In genomic region chr19:10961073-10961762, GRCh38 we compare ENCODE assay signal across 8 cellular contexts. TPM values are rescaled to one million over a fixed set of nuclear protein-coding genes. Genes with fewer than 3 reads are reported as not detected.
DNase-seq lines count a peak whose midpoint lies in the region; ATAC-seq and TF ChIP-seq lines count a peak whose summit lies in the region.

No MANE protein-coding gene starts in this region.

- no peaks in the 10 kb centered on the region for H3K27me3 ChIP-seq in prostate gland (replicated peaks; ENCODE audit: insufficient read depth)

- peaks cover 4% of the 10 kb centered on the region for H3K4me1 ChIP-seq in prostate gland (replicated peaks)

- no peak for TF ChIP-seq POLR2A in prostate gland (IDR thresholded peaks at IDR 0.05)

- no peaks in the 10 kb centered on the region for H3K9me3 ChIP-seq in prostate gland

- intact Hi-C loops in left ventricle myocardium superior (cut with micrococcal nuclease), result no loop called here
- intact Hi-C loops in prostate gland (cut with DNase I), result no loop called here

- TF ChIP-seq CTCF in LNCaP clone FGC (IDR thresholded peaks at IDR 0.05; ENCODE audit: control insufficient read depth, extremely low read depth, insufficient read depth) (no peak), prostate gland (IDR thresholded peaks at IDR 0.05) (no peak)

- peak overlapping the region; percentile 81 to 94 for H3K27ac ChIP-seq in prostate gland

- H3K4me3 ChIP-seq in LNCaP clone FGC (ENCODE audit: low read depth, low read length) (peak overlapping the region; percentile 97), prostate gland (peak overlapping the region; percentile 83 to 97)

- no peaks in the 10 kb centered on the region for H3K36me3 ChIP-seq in prostate gland

- peak; percentile 26 for DNase-seq in DMS79 treated with DMSO at 0.1 percent for 48 hours (lab: John Stamatoyannopoulos, UW)
- no peak for DNase-seq in DMS79 (lab: John Stamatoyannopoulos, UW)
- no peak for DNase-seq in LNCaP clone FGC (ENCODE audit: low read depth)
- peak in 29 of 56 donors; percentile 3 to 83 (median 67) for DNase-seq in amygdala (lab: John Stamatoyannopoulos, UW)
- DNase-seq in left ventricle myocardium superior, result peak; percentile 85
- DNase-seq in prostate gland (ENCODE audit: low spot score), result no peak
- DNase-seq in AG20443 (ENCODE audit: low spot score), result no peak

- under 1% methylated on average over 73 of the region's 88 CpGs for WGBS in prostate gland

- ATAC-seq in GM21825 (IDR thresholded peaks at IDR 0.05; ENCODE audit: unreplicated experiment), result peak; percentile 34
- peak; percentile 51 for ATAC-seq in left ventricle myocardium superior

RNA-seq across cellular contexts. Expression of gene SMARCA4, which starts 0.4 kb away (rescaled TPM):
- total RNA-seq in left ventricle myocardium superior (41.6 TPM), prostate gland (100 to 1,000 TPM in 1 of 2 donors, 10 to 100 TPM in 1; 98.5 to 152 TPM)

RNA-seq across cellular contexts. Expression of gene TIMM29, which starts 32.6 kb away (rescaled TPM):
- total RNA-seq in left ventricle myocardium superior (17.4 TPM), prostate gland (10 to 100 TPM; 34.9 to 47.9 TPM)

RNA-seq across cellular contexts. Expression of gene YIPF2, which starts 32.8 kb away (rescaled TPM):
- 16.4 TPM for total RNA-seq in left ventricle myocardium superior
- 10 to 100 TPM; 84.8 to 87.1 TPM for total RNA-seq in prostate gland

Comparison
In these comparisons a context has a peak if more than half of its experiments do, and no peak if none do; other contexts are left out.
1. DNase-seq: peak in DMS79 treated with DMSO at 0.1 percent for 48 hours (single experiment), amygdala (29 of 56) and left ventricle myocardium superior (single experiment); none in DMS79 (single experiment), LNCaP clone FGC (single experiment), prostate gland (single experiment) and AG20443 (single experiment).